Comparison of ENCODE assay signal across 20 cellular contexts in the genomic region with DNA sequence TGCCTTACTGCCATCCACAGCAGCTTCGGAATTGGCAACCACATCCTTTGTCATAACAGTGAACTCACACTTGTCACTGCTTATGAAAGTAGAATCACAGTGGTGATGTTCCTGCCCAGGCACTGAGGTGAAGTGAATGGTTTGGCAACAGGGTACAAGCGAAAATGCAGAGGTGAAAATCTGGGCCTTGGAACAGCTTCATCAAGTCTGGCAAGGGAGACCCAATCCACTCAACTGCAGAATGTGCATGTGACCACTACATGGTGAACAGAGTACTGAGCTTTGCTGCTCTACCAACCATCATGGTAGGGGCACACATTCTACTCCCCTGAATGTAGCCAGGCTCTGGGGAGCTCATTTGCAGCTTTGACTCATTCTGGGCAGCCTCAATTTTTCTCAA. TPM values are rescaled to one million over a fixed set of nuclear protein-coding genes. Genes with fewer than 3 reads are reported as not detected.
DNase-seq lines count a peak whose midpoint lies in the region; ATAC-seq, FAIRE-seq and TF ChIP-seq lines count a peak whose summit lies in the region.
"Had no signal": no experiment of that assay in that cellular context is flagged by ENCODE, and none has a peak within 500 bp of the region (broad histone marks: within the 10 kb centered on the region; RNA-seq: fewer than 3 reads in every experiment).

No MANE protein-coding gene starts in this region.

- peak; percentile 21 for DNase-seq in activated CD4-positive, alpha-beta memory T cell treated with anti-CD3 and anti-CD28 coated beads, Interleukin-2, amount 10 ng/mL, durations not matched to agents 7 days and 5 days
- DNase-seq in activated CD4-positive, alpha-beta memory T cell treated with anti-CD3 and anti-CD28 coated beads for 36 hours: no peak
- DNase-seq in right cardiac atrium: no peak
- no peak for DNase-seq in left ventricle myocardium inferior
- DNase-seq in K562 (ENCODE audit: extremely low read depth in 1 of 4, low spot score in 3 of 4): no peak
- no peak for DNase-seq in right lobe of liver
- no peak for DNase-seq in thyroid gland
- DNase-seq: 8988T; CD4-positive, alpha-beta memory T cell; DMS153; DMS79; GF-D8; H7; HFFc6; IMR-90 had no signal

- no peaks in the 10 kb centered on the region for H3K79me2 ChIP-seq in K562 (ENCODE audit: control insufficient read depth, insufficient read depth, low read length)

- H3K36me3 ChIP-seq in left ventricle myocardium inferior (no peaks in the 10 kb centered on the region), K562 (ENCODE audit: control insufficient read depth, insufficient read depth, low read length) (no peaks in the 10 kb centered on the region), right lobe of liver (no peaks in the 10 kb centered on the region), thyroid gland (no peaks in the 10 kb centered on the region)
- H3K36me3 ChIP-seq: BLaER1 had no signal

- H3K4me3 ChIP-seq in right cardiac atrium (ENCODE audit: low read length): no peak overlapping the region
- H3K4me3 ChIP-seq in left ventricle myocardium inferior: no peak overlapping the region
- no peak overlapping the region for H3K4me3 ChIP-seq in K562
- H3K4me3 ChIP-seq in right lobe of liver: no peak overlapping the region
- H3K4me3 ChIP-seq in thyroid gland (replicated peaks in 1 of 3): no peak overlapping the region
- H3K4me3 ChIP-seq: BLaER1 had no signal

- H3K9me3 ChIP-seq in right cardiac atrium (ENCODE audit: control insufficient read depth, low read length) (no peaks in the 10 kb centered on the region), left ventricle myocardium inferior (replicated peaks) (no peaks in the 10 kb centered on the region), K562 (replicated peaks; ENCODE audit: control insufficient read depth, insufficient read depth, low read depth, low read length) (no peaks in the 10 kb centered on the region), right lobe of liver (no peaks in the 10 kb centered on the region), thyroid gland (no peaks in the 10 kb centered on the region)
- H3K9me3 ChIP-seq: BLaER1 had no signal

- in situ Hi-C loops in K562 (cut with MboI): loop anchor here (10.0 kb wide), 1 partner anchor 155 kb away; no protein-coding TSS in a partner anchor

- CTCF ChIA-PET in activated CD4-positive, alpha-beta memory T cell treated with anti-CD3 and anti-CD28 coated beads, Interleukin-2, amount 10 ng/mL, durations not matched to agents 7 days and 5 days (lab: Charles Lee): interaction anchor here (1.0 to 1.7 kb wide), 3 partner anchors 17 to 140 kb away, joined by 3 to 9 read pairs (median 3); no protein-coding TSS in a partner anchor
- CTCF ChIA-PET in activated CD4-positive, alpha-beta memory T cell treated with anti-CD3 and anti-CD28 coated beads for 36 hours (lab: Charles Lee): interaction anchor here (0.6 kb wide), 1 partner anchor 497 kb away, joined by 3 read pairs; no protein-coding TSS in a partner anchor
- CTCF ChIA-PET in K562 (lab: Yijun Ruan, JAX; ENCODE audit: low intra/inter-chr PET ratio): no interaction called here

- peak; percentile 23 to 40 for ATAC-seq in right cardiac atrium
- ATAC-seq in K562: no peak
- ATAC-seq in right lobe of liver: no peak
- ATAC-seq: HCT116 had no signal

- TF ChIP-seq RAD21 in K562 (CRISPR knock-in tag; conservative IDR thresholded peaks at IDR 0.05 in 1 of 2, IDR thresholded peaks at IDR 0.05 in 1 of 2): no peak

- H3K27me3 ChIP-seq in right cardiac atrium (ENCODE audit: control insufficient read depth, insufficient read depth): no peaks in the 10 kb centered on the region
- H3K27me3 ChIP-seq in left ventricle myocardium inferior (ENCODE audit: low read depth): peaks cover 13% of the 10 kb centered on the region
- no peaks in the 10 kb centered on the region for H3K27me3 ChIP-seq in K562 (ENCODE audit: control insufficient read depth in 2 of 2, insufficient read depth in 2 of 2, low read length in 2 of 2)
- H3K27me3 ChIP-seq in right lobe of liver: no peaks in the 10 kb centered on the region
- no peaks in the 10 kb centered on the region for H3K27me3 ChIP-seq in thyroid gland
- H3K27me3 ChIP-seq: BLaER1 had no signal

- no peak overlapping the region for H3K4me2 ChIP-seq in K562 (ENCODE audit: insufficient read depth, low read length)
- H3K4me2 ChIP-seq: BLaER1 had no signal

- H3K4me1 ChIP-seq in right cardiac atrium (ENCODE audit: control insufficient read depth, insufficient read depth, low read length) (no peaks in the 10 kb centered on the region), left ventricle myocardium inferior (peaks cover 8% of the 10 kb centered on the region), K562 (replicated peaks in 1 of 2; ENCODE audit: control insufficient read depth in 2 of 2, insufficient read depth in 2 of 2, low read length in 2 of 2) (peaks cover 13 to 30% of the 10 kb centered on the region in 2 experiments), right lobe of liver (peaks cover 0 to 13% (median 3%) of the 10 kb centered on the region in 4 donors), thyroid gland (no peaks in the 10 kb centered on the region)

- intact Hi-C loops in activated CD4-positive, alpha-beta memory T cell treated with anti-CD3 and anti-CD28 coated beads for 36 hours (cut with micrococcal nuclease): loop anchor here (5.0 kb wide), 1 partner anchor 73 kb away; a partner anchor contains a TSS
- intact Hi-C loops in right cardiac atrium (cut with DNase I): loop anchor here in 1 of 4 donors (10.0 kb wide), 2 partner anchors 145 to 355 kb away; no protein-coding TSS in a partner anchor
- intact Hi-C loops in left ventricle myocardium inferior (cut with micrococcal nuclease): no loop called here
- intact Hi-C loops in K562 (cut with micrococcal nuclease): loop anchor here (2.0 to 10.0 kb wide), 5 partner anchors 67 to 498 kb away; a partner anchor contains a TSS
- intact Hi-C loops in right lobe of liver (cut with DNase I): loop anchor here (5.0 to 10.0 kb wide), 3 partner anchors 75 to 145 kb away; a partner anchor contains a TSS
- intact Hi-C loops in thyroid gland (cut with DNase I): loop anchor here (10.0 kb wide), 1 partner anchor 75 kb away; a partner anchor contains a TSS

- H3K9ac ChIP-seq in K562 (ENCODE audit: insufficient read depth in 1 of 2, low read depth in 2 of 2, low read length in 2 of 2): no peak overlapping the region
- H3K9ac ChIP-seq: BLaER1 had no signal

- BruUV-seq in K562 (replicated peaks; lab: Mats Ljungman, UMichigan): no TSS peak

- no peak for TF ChIP-seq EP300 in K562 (IDR thresholded peaks at IDR 0.05; ENCODE audit: low read length)

- H3K4me3 Mint-ChIP-seq in activated CD4-positive, alpha-beta memory T cell treated with anti-CD3 and anti-CD28 coated beads, Interleukin-2, amount 10 ng/mL, durations not matched to agents 7 days and 5 days: no peak overlapping the region
- no peak overlapping the region for H3K4me3 Mint-ChIP-seq in activated CD4-positive, alpha-beta memory T cell treated with anti-CD3 and anti-CD28 coated beads for 36 hours
- H3K4me3 Mint-ChIP-seq: CD14-positive monocyte; CD4-positive, alpha-beta memory T cell; HFFc6 had no signal

- no peak for TF ChIP-seq CTCF in left ventricle myocardium inferior (IDR thresholded peaks at IDR 0.05; ENCODE audit: borderline replicate concordance)
- no peak for TF ChIP-seq CTCF in K562 (IDR thresholded peaks at IDR 0.05 in 2 of 3, conservative IDR thresholded peaks at IDR 0.05 in 1 of 3; ENCODE audit: insufficient read depth in 2 of 3, low read depth in 1 of 3, low read length in 3 of 3)
- TF ChIP-seq CTCF in right lobe of liver (IDR thresholded peaks at IDR 0.05): no peak
- TF ChIP-seq CTCF in thyroid gland (IDR thresholded peaks at IDR 0.05): no peak

- POLR2A ChIA-PET in activated CD4-positive, alpha-beta memory T cell treated with anti-CD3 and anti-CD28 coated beads, Interleukin-2, amount 10 ng/mL, durations not matched to agents 7 days and 5 days (lab: Charles Lee): interaction anchor here (1.6 kb wide), 1 partner anchor 141 kb away, joined by 5 read pairs; no protein-coding TSS in a partner anchor
- POLR2A ChIA-PET in activated CD4-positive, alpha-beta memory T cell treated with anti-CD3 and anti-CD28 coated beads for 36 hours (lab: Charles Lee): no interaction called here
- POLR2A ChIA-PET in K562 (lab: Yijun Ruan, JAX): no interaction called here

- no peaks in the 10 kb centered on the region for H4K20me1 ChIP-seq in K562 (replicated peaks; ENCODE audit: control insufficient read depth, insufficient read depth, low read length)
- H4K20me1 ChIP-seq: BLaER1 had no signal

- FAIRE-seq in K562 (lab: Jason Lieb, UNC): no peak
- FAIRE-seq: GM19239, HTR-8/SVneo had no signal

- H3K9me1 ChIP-seq in K562 (ENCODE audit: control insufficient read depth, insufficient read depth, low read length): no peaks in the 10 kb centered on the region

- TF ChIP-seq POLR2A in K562 (conservative IDR thresholded peaks at IDR 0.05): no peak
- TF ChIP-seq POLR2A in right lobe of liver (IDR thresholded peaks at IDR 0.05): no peak
- TF ChIP-seq POLR2A in thyroid gland (IDR thresholded peaks at IDR 0.05): no peak

- 0 out of 2 replicates have a peak overlapping the region, but pooled peaks have one; percentile 47 for H2AFZ ChIP-seq in K562 (ENCODE audit: low read depth, low read length)

- no peak overlapping the region for H3K27ac ChIP-seq in right cardiac atrium (ENCODE audit: low read length)
- no peak overlapping the region for H3K27ac ChIP-seq in left ventricle myocardium inferior (replicated peaks)
- H3K27ac ChIP-seq in K562 (ENCODE audit: extremely low read depth, low read depth, low read length): no peak overlapping the region
- no peak overlapping the region for H3K27ac ChIP-seq in right lobe of liver
- H3K27ac ChIP-seq in thyroid gland: no peak overlapping the region
- H3K27ac ChIP-seq: BLaER1 had no signal

- H3K27ac Mint-ChIP-seq in activated CD4-positive, alpha-beta memory T cell treated with anti-CD3 and anti-CD28 coated beads, Interleukin-2, amount 10 ng/mL, durations not matched to agents 7 days and 5 days: no peak overlapping the region
- H3K27ac Mint-ChIP-seq in activated CD4-positive, alpha-beta memory T cell treated with anti-CD3 and anti-CD28 coated beads for 36 hours: no peak overlapping the region
- H3K27ac Mint-ChIP-seq: CD14-positive monocyte; CD4-positive, alpha-beta memory T cell; HFFc6 had no signal

- no peaks in the 10 kb centered on the region for H3K36me3 Mint-ChIP-seq in activated CD4-positive, alpha-beta memory T cell treated with anti-CD3 and anti-CD28 coated beads, Interleukin-2, amount 10 ng/mL, durations not matched to agents 7 days and 5 days (ENCODE audit: low read depth)
- no peaks in the 10 kb centered on the region for H3K36me3 Mint-ChIP-seq in activated CD4-positive, alpha-beta memory T cell treated with anti-CD3 and anti-CD28 coated beads for 36 hours
- H3K36me3 Mint-ChIP-seq: CD14-positive monocyte; CD4-positive, alpha-beta memory T cell had no signal

- H3K9me3 Mint-ChIP-seq in activated CD4-positive, alpha-beta memory T cell treated with anti-CD3 and anti-CD28 coated beads, Interleukin-2, amount 10 ng/mL, durations not matched to agents 7 days and 5 days: no peaks in the 10 kb centered on the region
- no peaks in the 10 kb centered on the region for H3K9me3 Mint-ChIP-seq in activated CD4-positive, alpha-beta memory T cell treated with anti-CD3 and anti-CD28 coated beads for 36 hours
- H3K9me3 Mint-ChIP-seq: CD4-positive, alpha-beta memory T cell; HFFc6 had no signal

- H3K27me3 Mint-ChIP-seq in activated CD4-positive, alpha-beta memory T cell treated with anti-CD3 and anti-CD28 coated beads, Interleukin-2, amount 10 ng/mL, durations not matched to agents 7 days and 5 days: peaks cover 11% of the 10 kb centered on the region
- H3K27me3 Mint-ChIP-seq in activated CD4-positive, alpha-beta memory T cell treated with anti-CD3 and anti-CD28 coated beads for 36 hours: peaks cover 2% of the 10 kb centered on the region

- peaks cover 19% of the 10 kb centered on the region for H3K4me1 Mint-ChIP-seq in activated CD4-positive, alpha-beta memory T cell treated with anti-CD3 and anti-CD28 coated beads, Interleukin-2, amount 10 ng/mL, durations not matched to agents 7 days and 5 days
- H3K4me1 Mint-ChIP-seq in activated CD4-positive, alpha-beta memory T cell treated with anti-CD3 and anti-CD28 coated beads for 36 hours (ENCODE audit: low read depth): peaks cover 10% of the 10 kb centered on the region

- WGBS in right cardiac atrium: 70% methylated on average over 2 of the region's 2 CpGs
- WGBS in K562 (ENCODE audit: insufficient coverage, low coverage, missing lambda C conversion rate): 63% methylated on average over 2 of the region's 2 CpGs
- WGBS in right lobe of liver (ENCODE audit: insufficient coverage, low coverage, low lambda C conversion rate, missing lambda C conversion rate): 13% methylated on average over 1 of the region's 2 CpGs
- 77 to 80% methylated on average over 2 of the region's 2 CpGs for WGBS in thyroid gland, 2 donors

RNA-seq across cellular contexts. Expression of a gene that starts 15.0 kb away (rescaled TPM):
- total RNA-seq in activated CD4-positive, alpha-beta memory T cell treated with anti-CD3 and anti-CD28 coated beads, Interleukin-2, amount 10 ng/mL, durations not matched to agents 7 days and 5 days: 10 to 100 TPM; 44.6 to 45.6 TPM
- 10 to 100 TPM; 44.2 to 46.0 TPM for total RNA-seq in activated CD4-positive, alpha-beta memory T cell treated with anti-CD3 and anti-CD28 coated beads for 36 hours
- total RNA-seq in right cardiac atrium (under 1 TPM; 0.11 to 0.49 (median 0.28) TPM), left ventricle myocardium inferior (0.44 TPM), K562 (2014; rRNA removed) (36.9 and 39.6 TPM in 2 replicates), K562 (2014; rRNA removed; fragmentation: Illumina TruSeq; extraction: Trizol) (54.6 and 55.8 TPM in 2 replicates), K562 (2015; rRNA removed; fragmentation: Illumina TruSeq; extraction: Trizol) (43.9 and 53.2 TPM in 2 replicates), K562 (2021) (38.1 and 41.2 TPM in 2 replicates), right lobe of liver (1 to 10 TPM in 2 of 6 experiments, under 1 TPM in 3, not detected in 1; 0.15 to 1.5 (median 0.75) TPM), thyroid gland (under 1 TPM in 1 of 4 donors, not detected in 3; 0.45 TPM)
- polyA plus RNA-seq in right cardiac atrium (0.14 TPM), K562 (2011; rRNA removed) (25.7 and 33.6 TPM in 2 replicates), K562 (2014; fragmentation: Illumina TruSeq; extraction: Trizol) (47.7 and 67.2 TPM in 2 replicates), K562 (2014; fragmentation: Nextera tagmentation; extraction: Ambion mirVana) (10 to 100 TPM; 27.8 to 42.6 TPM), K562 (2014; rRNA removed) (41.9 and 46.0 TPM in 2 replicates)
- total RNA-seq in K562 (2011; cell fraction: chromatin; rRNA removed; ENCODE audit: low replicate concordance): 5.8 and 8.5 TPM in 2 replicates
- 5.0 and 7.0 TPM in 2 replicates for total RNA-seq in K562 (2011; cell fraction: nucleolus; rRNA removed)
- total RNA-seq in K562 (2011; cell fraction: nucleoplasm; rRNA removed): 10.0 and 15.3 TPM in 2 replicates
- 18.3 and 21.5 TPM in 2 replicates for polyA plus RNA-seq in K562 (2011; cell fraction: cytosol; rRNA removed)
- 6.0 and 6.8 TPM in 2 replicates for polyA plus RNA-seq in K562 (2011; cell fraction: nucleus; rRNA removed)
- polyA plus RNA-seq in K562 (2012): 24.3 and 33.4 TPM in 2 replicates
- polyA minus RNA-seq in K562 (2011; rRNA and poly(A)+ RNA removed): 39.3 and 41.4 TPM in 2 replicates
- 16.5 and 21.8 TPM in 2 replicates for polyA minus RNA-seq in K562 (2011; cell fraction: cytosol; rRNA and poly(A)+ RNA removed)
- polyA minus RNA-seq in K562 (2011; cell fraction: nucleus; rRNA and poly(A)+ RNA removed): 4.4 and 9.2 TPM in 2 replicates

Comparison
In these comparisons a context has a peak if more than half of its experiments do, and no peak if none do; other contexts are left out.
1. ATAC-seq: peak in right cardiac atrium (2 of 2); none in K562 (single experiment) and right lobe of liver (0 of 4).